ENCODE assay signal across 11 cellular contexts in genomic region chr2:101912545-101912944, GRCh38.
A peak's percentile ranks its signal among the peaks of the same experiment; 100 is the strongest.
DNase-seq lines count a peak whose midpoint lies in the region; ATAC-seq and TF ChIP-seq lines count a peak whose summit lies in the region.
"Had no signal": no experiment of that assay in that cellular context is flagged by ENCODE, and none has a peak within 500 bp of the region (broad histone marks: within the 10 kb centered on the region; RNA-seq: fewer than 3 reads in every experiment).

No MANE protein-coding gene starts in this region.

- no peak for TF ChIP-seq POLR2A in right lobe of liver (IDR thresholded peaks at IDR 0.05)

- no peak overlapping the region for H3K27ac Mint-ChIP-seq in chondrocyte (ENCODE audit: unreplicated experiment)

- no peaks in the 10 kb centered on the region for H3K4me1 Mint-ChIP-seq in chondrocyte (ENCODE audit: low read depth)

- no peak overlapping the region for H3K4me3 ChIP-seq in right lobe of liver

- peaks cover 3% of the 10 kb centered on the region for H3K27me3 Mint-ChIP-seq in chondrocyte (ENCODE audit: low read depth)

- no peak for DNase-seq in activated CD4-positive, CD25-positive, alpha-beta regulatory T cell (lab: John Stamatoyannopoulos, UW)
- DNase-seq in right lobe of liver (no peak), NCI-H69 (lab: John Stamatoyannopoulos, UW) (no peak), KBM-7 (no peak), chondrocyte (ENCODE audit: low spot score) (no peak)
- DNase-seq: activated CD8-positive, alpha-beta memory T cell treated with anti-CD3 and anti-CD28 coated beads, Interleukin-2, amount 50 U/mL, for 48 hours; cortex of kidney had no signal

- H3K9me3 ChIP-seq in right lobe of liver, result no peaks in the 10 kb centered on the region

- peaks cover 8% of the 10 kb centered on the region for H3K36me3 Mint-ChIP-seq in chondrocyte (ENCODE audit: low read depth)

- intact Hi-C loops in right lobe of liver (cut with DNase I), result no loop called here

- H3K9me3 Mint-ChIP-seq in chondrocyte (ENCODE audit: low read depth), result peaks cover 17% of the 10 kb centered on the region

- H3K4me1 ChIP-seq in right lobe of liver, result no peaks in the 10 kb centered on the region

- in situ Hi-C loops in KBM-7 (cut with MboI; ENCODE audit: low pct_unique_long_range_greater_than_20kb, low sequenced_read_pairs), result no loop called here

- no peak for TF ChIP-seq CTCF in right lobe of liver (IDR thresholded peaks at IDR 0.05)
- no peak for TF ChIP-seq CTCF in chondrocyte (IDR thresholded peaks at IDR 0.05)

- WGBS in right lobe of liver (ENCODE audit: insufficient coverage, low coverage, low lambda C conversion rate, missing lambda C conversion rate), result 31% methylated on average over 2 of the region's 2 CpGs

- no peak overlapping the region for H3K4me3 Mint-ChIP-seq in chondrocyte (ENCODE audit: unreplicated experiment)

- no peaks in the 10 kb centered on the region for H3K36me3 ChIP-seq in right lobe of liver

- H3K27me3 ChIP-seq in right lobe of liver, result no peaks in the 10 kb centered on the region

- no peak overlapping the region for H3K27ac ChIP-seq in right lobe of liver
- H3K27ac ChIP-seq: 22Rv1 had no signal

- ATAC-seq in activated CD4-positive, CD25-positive, alpha-beta regulatory T cell treated with anti-CD3 and anti-CD28 coated beads, Interleukin-2, amount 50 U/mL, for 24 hours, result peak; percentile 58 to 65
- peak; percentile 76 for ATAC-seq in GM21619 (IDR thresholded peaks at IDR 0.05; ENCODE audit: unreplicated experiment)
- peak; percentile 79 for ATAC-seq in HG03457 (IDR thresholded peaks at IDR 0.05; ENCODE audit: unreplicated experiment)
- ATAC-seq in right lobe of liver, result peak in 3 of 4 donors; percentile 43 to 56 (median 52)
